ENCODE assay signal across 1 cellular context in the genomic region with DNA sequence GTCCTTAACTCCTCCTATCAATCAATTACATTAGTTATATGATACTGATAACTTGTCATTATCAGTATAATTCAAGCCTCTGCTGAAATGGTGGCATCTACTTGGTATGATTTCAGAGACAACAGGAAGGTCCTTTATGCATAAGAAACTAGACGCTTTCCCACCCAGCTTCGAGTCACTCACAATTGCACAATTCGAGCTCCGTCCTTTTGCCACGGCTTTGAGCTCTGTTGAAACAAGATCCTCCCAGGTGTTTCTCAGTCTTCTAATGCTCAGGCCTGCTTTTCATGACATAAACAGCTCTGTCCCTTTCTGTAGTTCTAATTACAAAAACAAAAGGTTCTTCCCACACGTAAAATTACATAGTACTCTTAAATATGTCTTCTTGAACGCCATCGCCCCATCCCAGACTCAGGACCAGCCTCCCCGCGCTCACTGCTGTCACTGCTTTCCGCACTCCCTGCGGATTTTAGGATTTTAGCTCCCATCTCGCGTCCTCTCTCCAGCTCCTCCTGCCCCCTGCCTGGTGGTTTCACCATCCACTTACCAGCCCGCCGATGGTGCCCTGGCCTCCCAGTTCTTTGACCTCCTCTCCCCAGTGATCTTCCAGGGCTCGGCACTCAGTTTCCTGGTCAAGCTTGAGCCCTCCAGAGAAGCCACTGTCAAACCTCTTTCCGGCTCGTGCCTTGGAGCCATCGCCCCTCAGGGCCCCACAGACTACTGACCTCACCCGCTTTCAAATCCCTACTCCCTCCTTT.
TF ChIP-seq lines count a peak whose summit lies in the region.

No MANE protein-coding gene starts in this region.

TF ChIP-seq in H1, 55 proteins besides CTCF, POLR2A, EP300 and RAD21:
- TF ChIP-seq EGR1 (IDR thresholded peaks at IDR 0.05; ENCODE audit: borderline replicate concordance, low read depth, low read length), result no peak
- TF ChIP-seq CBX5 (IDR thresholded peaks at IDR 0.05; ENCODE audit: low read depth, low read length), result no peak
- TF ChIP-seq CTBP2 (IDR thresholded peaks at IDR 0.05; ENCODE audit: borderline replicate concordance, insufficient read depth, insufficient read length, low read length), result no peak
- no peak for TF ChIP-seq SAP30 (IDR thresholded peaks at IDR 0.05; ENCODE audit: insufficient read depth, insufficient replicate concordance, low read length)
- TF ChIP-seq FOSL1 (IDR thresholded peaks at IDR 0.05; ENCODE audit: insufficient read depth, low read depth, low read length), result no peak
- TF ChIP-seq EZH2 (IDR thresholded peaks at IDR 0.05; ENCODE audit: low read depth, low read length, severe bottlenecking), result no peak
- TF ChIP-seq, protein P1, sequence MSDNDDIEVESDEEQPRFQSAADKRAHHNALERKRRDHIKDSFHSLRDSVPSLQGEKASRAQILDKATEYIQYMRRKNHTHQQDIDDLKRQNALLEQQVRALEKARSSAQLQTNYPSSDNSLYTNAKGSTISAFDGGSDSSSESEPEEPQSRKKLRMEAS (IDR thresholded peaks at IDR 0.05), result no peak
- no peak for TF ChIP-seq SRF (IDR thresholded peaks at IDR 0.05; ENCODE audit: low read depth, low read length)
- TF ChIP-seq KDM1A (IDR thresholded peaks at IDR 0.05; ENCODE audit: borderline replicate concordance, low read length), result no peak
